12 cellular contexts compared by ENCODE assay signal in the genomic region with DNA sequence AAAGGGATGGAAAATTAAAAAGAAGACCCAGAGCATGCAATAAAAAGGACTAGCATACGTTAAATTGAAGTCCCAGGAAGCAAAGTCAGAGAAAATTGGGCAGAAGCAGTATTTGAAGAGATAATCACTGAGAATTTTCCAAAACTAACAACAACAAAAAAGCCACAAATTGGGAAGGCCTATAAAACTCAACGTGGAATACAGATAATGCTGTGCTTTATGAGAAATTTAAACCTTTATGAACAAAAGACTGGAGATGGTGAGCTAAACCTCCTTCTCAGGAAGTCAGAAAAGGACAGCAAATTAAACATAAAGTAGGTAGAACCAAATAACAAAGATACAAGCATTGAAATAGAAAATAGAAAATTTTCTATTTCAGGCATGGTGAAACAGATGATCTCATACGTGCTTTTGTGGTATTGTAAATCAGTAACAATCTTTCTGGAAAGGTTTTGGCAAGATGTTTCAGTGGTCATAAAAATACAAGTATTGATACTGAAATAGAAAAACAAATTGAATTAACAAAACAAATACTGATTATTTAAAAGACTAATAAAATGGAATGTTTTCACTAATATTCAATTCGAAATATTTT. TPM values are rescaled to one million over a fixed set of nuclear protein-coding genes. Genes with fewer than 3 reads are reported as not detected.
DNase-seq lines count a peak whose midpoint lies in the region; ATAC-seq and TF ChIP-seq lines count a peak whose summit lies in the region.
"Had no signal": no experiment of that assay in that cellular context is flagged by ENCODE, and none has a peak within 500 bp of the region (broad histone marks: within the 10 kb centered on the region; RNA-seq: fewer than 3 reads in every experiment).

No MANE protein-coding gene starts in this region.

- in situ Hi-C loops in KBM-7 (cut with MboI; ENCODE audit: low pct_unique_long_range_greater_than_20kb, low sequenced_read_pairs): no loop called here

- peaks cover 43 to 66% of the 10 kb centered on the region in 2 experiments for H3K36me3 ChIP-seq in SK-N-SH (replicated peaks in 1 of 2; ENCODE audit: control insufficient read depth in 1 of 2, insufficient read depth in 2 of 2, low read length in 1 of 2)

- ATAC-seq in GM18498 (IDR thresholded peaks at IDR 0.05; ENCODE audit: unreplicated experiment): peak; percentile 71
- ATAC-seq in HG03066 (IDR thresholded peaks at IDR 0.05; ENCODE audit: low read depth, unreplicated experiment): peak; percentile 90

- no peak overlapping the region for H3K4me2 ChIP-seq in SK-N-SH

- H3K9me2 ChIP-seq in SK-N-SH: no peaks in the 10 kb centered on the region

- no peaks in the 10 kb centered on the region for H3K79me2 ChIP-seq in SK-N-SH (ENCODE audit: insufficient read depth)

- H3K9me3 ChIP-seq in SK-N-SH: no peaks in the 10 kb centered on the region

- no peak for TF ChIP-seq EP300 in SK-N-SH (IDR thresholded peaks at IDR 0.05; ENCODE audit: borderline replicate concordance in 1 of 2, low read depth in 1 of 2, low read length in 1 of 2)

- TF ChIP-seq RAD21 in SK-N-SH (IDR thresholded peaks at IDR 0.05; ENCODE audit: low read length): no peak

- no peak overlapping the region for H2AFZ ChIP-seq in SK-N-SH (ENCODE audit: low read depth)

- H3F3A ChIP-seq in SK-N-SH (replicated peaks; ENCODE audit: insufficient read depth): peaks cover 35% of the 10 kb centered on the region

- TF ChIP-seq CTCF in GM20000 (IDR thresholded peaks at IDR 0.05; ENCODE audit: extremely low read depth, missing control alignments) (no peak), SK-N-SH (IDR thresholded peaks at IDR 0.05) (no peak)

- no peaks in the 10 kb centered on the region for H3K27me3 ChIP-seq in SK-N-SH (ENCODE audit: insufficient read depth)

- H3K27ac ChIP-seq in caudate nucleus (ENCODE audit: low read depth, low read length) (no peak overlapping the region), SK-N-SH (ENCODE audit: low read depth in 2 of 2, low read length in 1 of 2) (no peak overlapping the region)
- H3K27ac ChIP-seq: C4-2B had no signal

- CTCF ChIA-PET in SK-N-SH (lab: Yijun Ruan, JAX): interaction anchor here (1.8 kb wide), 1 partner anchor 26 kb away, joined by 5 read pairs; no protein-coding TSS in a partner anchor

- no peak overlapping the region for H3K4me3 ChIP-seq in SK-N-SH (ENCODE audit: low read depth in 2 of 2, low read length in 1 of 2)

- H3K9ac ChIP-seq in SK-N-SH: no peak overlapping the region

- POLR2A ChIA-PET in SK-N-SH (lab: Yijun Ruan, JAX): no interaction called here

- DNase-seq in GM20000 (ENCODE audit: low spot score) (peak; percentile 27), fibroblast of peridontal ligament (ENCODE audit: extremely low read depth) (peak; percentile 12), KBM-7 (no peak), caudate nucleus (lab: John Stamatoyannopoulos, UW) (no peak), SK-N-SH (no peak)
- DNase-seq in effector CD4-positive, alpha-beta T cell: no peak
- DNase-seq: activated CD4-positive, alpha-beta T cell treated with anti-CD3 and anti-CD28 coated beads, Interleukin-2, amount 50 U/mL, for 48 hours; NCI-H82; nephron progenitor cell had no signal

- no peaks in the 10 kb centered on the region for H4K20me1 ChIP-seq in SK-N-SH (ENCODE audit: insufficient read depth)

- H3K4me1 ChIP-seq in SK-N-SH (ENCODE audit: control insufficient read depth in 1 of 2, insufficient read depth in 2 of 2, low read depth in 1 of 2, low read length in 1 of 2): peaks cover 0 to 8% of the 10 kb centered on the region in 2 experiments; a peak in 2 of 4 replicates

- 89% methylated on average over 4 of the region's 4 CpGs for WGBS in SK-N-SH (ENCODE audit: low lambda C conversion rate)

TF ChIP-seq in SK-N-SH, 30 proteins besides CTCF, POLR2A, EP300 and RAD21:
- TF ChIP-seq, protein P1, sequence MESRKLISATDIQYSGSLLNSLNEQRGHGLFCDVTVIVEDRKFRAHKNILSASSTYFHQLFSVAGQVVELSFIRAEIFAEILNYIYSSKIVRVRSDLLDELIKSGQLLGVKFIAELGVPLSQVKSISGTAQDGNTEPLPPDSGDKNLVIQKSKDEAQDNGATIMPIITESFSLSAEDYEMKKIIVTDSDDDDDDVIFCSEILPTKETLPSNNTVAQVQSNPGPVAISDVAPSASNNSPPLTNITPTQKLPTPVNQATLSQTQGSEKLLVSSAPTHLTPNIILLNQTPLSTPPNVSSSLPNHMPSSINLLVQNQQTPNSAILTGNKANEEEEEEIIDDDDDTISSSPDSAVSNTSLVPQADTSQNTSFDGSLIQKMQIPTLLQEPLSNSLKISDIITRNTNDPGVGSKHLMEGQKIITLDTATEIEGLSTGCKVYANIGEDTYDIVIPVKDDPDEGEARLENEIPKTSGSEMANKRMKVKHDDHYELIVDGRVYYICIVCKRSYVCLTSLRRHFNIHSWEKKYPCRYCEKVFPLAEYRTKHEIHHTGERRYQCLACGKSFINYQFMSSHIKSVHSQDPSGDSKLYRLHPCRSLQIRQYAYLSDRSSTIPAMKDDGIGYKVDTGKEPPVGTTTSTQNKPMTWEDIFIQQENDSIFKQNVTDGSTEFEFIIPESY (IDR thresholded peaks at IDR 0.05; ENCODE audit: borderline replicate concordance, low read depth): no peak
- TF ChIP-seq NRF1 (IDR thresholded peaks at IDR 0.05; ENCODE audit: low read depth, low read length) (no peak), GABPA (IDR thresholded peaks at IDR 0.05; ENCODE audit: low read depth) (no peak), MEF2A (IDR thresholded peaks at IDR 0.05; ENCODE audit: borderline replicate concordance, low read depth) (no peak), SMC3 (IDR thresholded peaks at IDR 0.05; ENCODE audit: low read depth, low read length) (no peak), TAF1 (IDR thresholded peaks at IDR 0.05; ENCODE audit: borderline replicate concordance, low read depth, low read length) (no peak), TCF12 (IDR thresholded peaks at IDR 0.05) (no peak), CHD2 (IDR thresholded peaks at IDR 0.05; ENCODE audit: low read length, partially characterized antibody) (no peak), RFX5 (IDR thresholded peaks at IDR 0.05; ENCODE audit: low read length) (no peak), NFIC (IDR thresholded peaks at IDR 0.05; ENCODE audit: borderline replicate concordance) (no peak), GATA2 (CRISPR knock-in tag; IDR thresholded peaks at IDR 0.05) (no peak), TEAD4 (IDR thresholded peaks at IDR 0.05; ENCODE audit: borderline replicate concordance, insufficient read depth) (no peak), FOXJ3 (CRISPR knock-in tag; IDR thresholded peaks at IDR 0.05) (no peak), EZH2phosphoT487 (IDR thresholded peaks at IDR 0.05; ENCODE audit: borderline replicate concordance, low read depth) (no peak), RXRA (IDR thresholded peaks at IDR 0.05; ENCODE audit: borderline replicate concordance, low read depth) (no peak), POLR2AphosphoS5 (IDR thresholded peaks at IDR 0.05; ENCODE audit: low read depth, low read length) (no peak)
- TF ChIP-seq, protein P2, sequence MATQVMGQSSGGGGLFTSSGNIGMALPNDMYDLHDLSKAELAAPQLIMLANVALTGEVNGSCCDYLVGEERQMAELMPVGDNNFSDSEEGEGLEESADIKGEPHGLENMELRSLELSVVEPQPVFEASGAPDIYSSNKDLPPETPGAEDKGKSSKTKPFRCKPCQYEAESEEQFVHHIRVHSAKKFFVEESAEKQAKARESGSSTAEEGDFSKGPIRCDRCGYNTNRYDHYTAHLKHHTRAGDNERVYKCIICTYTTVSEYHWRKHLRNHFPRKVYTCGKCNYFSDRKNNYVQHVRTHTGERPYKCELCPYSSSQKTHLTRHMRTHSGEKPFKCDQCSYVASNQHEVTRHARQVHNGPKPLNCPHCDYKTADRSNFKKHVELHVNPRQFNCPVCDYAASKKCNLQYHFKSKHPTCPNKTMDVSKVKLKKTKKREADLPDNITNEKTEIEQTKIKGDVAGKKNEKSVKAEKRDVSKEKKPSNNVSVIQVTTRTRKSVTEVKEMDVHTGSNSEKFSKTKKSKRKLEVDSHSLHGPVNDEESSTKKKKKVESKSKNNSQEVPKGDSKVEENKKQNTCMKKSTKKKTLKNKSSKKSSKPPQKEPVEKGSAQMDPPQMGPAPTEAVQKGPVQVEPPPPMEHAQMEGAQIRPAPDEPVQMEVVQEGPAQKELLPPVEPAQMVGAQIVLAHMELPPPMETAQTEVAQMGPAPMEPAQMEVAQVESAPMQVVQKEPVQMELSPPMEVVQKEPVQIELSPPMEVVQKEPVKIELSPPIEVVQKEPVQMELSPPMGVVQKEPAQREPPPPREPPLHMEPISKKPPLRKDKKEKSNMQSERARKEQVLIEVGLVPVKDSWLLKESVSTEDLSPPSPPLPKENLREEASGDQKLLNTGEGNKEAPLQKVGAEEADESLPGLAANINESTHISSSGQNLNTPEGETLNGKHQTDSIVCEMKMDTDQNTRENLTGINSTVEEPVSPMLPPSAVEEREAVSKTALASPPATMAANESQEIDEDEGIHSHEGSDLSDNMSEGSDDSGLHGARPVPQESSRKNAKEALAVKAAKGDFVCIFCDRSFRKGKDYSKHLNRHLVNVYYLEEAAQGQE (IDR thresholded peaks at IDR 0.05; ENCODE audit: low read depth, low read length): no peak

RNA-seq across cellular contexts. Expression of gene LYSMD4, which starts 55.6 kb away (rescaled TPM):
- 5.1 and 6.1 TPM in 2 replicates for polyA plus RNA-seq in SK-N-SH (2012; rRNA removed)
- polyA plus RNA-seq in SK-N-SH (2012; cell fraction: cytosol; rRNA removed): 3.2 and 4.7 TPM in 2 replicates
- polyA plus RNA-seq in SK-N-SH (2012; cell fraction: nucleus; rRNA removed): 14.2 and 18.0 TPM in 2 replicates

Comparison
In these comparisons a context has a peak if more than half of its experiments do, and no peak if none do; other contexts are left out.
1. DNase-seq: peak in GM20000 (single experiment) and fibroblast of peridontal ligament (single experiment); none in KBM-7 (single experiment), caudate nucleus (0 of 61), SK-N-SH (single experiment) and effector CD4-positive, alpha-beta T cell (single experiment).